7 cellular contexts compared by ENCODE assay signal in the genomic region with DNA sequence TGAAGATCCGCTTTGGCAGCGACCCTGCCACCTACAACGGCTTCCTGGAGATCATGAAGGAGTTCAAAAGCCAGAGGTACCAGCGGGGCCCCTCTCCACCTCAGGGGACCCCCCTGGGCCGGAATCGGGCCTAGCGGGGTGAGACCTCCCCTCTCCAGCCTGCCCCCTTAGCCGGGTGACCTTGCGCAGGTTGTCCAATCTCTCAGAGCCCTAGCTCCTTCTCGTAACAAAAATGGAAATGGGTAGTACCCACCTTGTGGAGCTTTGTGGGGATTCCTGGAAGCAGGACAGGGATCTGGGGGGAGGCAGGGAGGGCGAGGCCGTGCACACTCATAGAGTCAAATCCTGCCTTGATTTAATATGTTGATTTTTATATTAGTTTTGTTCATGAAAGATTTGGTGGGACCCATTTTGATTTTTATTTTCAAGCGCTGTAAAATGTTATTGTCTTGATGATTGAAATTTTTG. TPM values are rescaled to one million over a fixed set of nuclear protein-coding genes. Genes with fewer than 3 reads are reported as not detected.
A peak's percentile ranks its signal among the peaks of the same experiment; 100 is the strongest.
DNase-seq lines count a peak whose midpoint lies in the region; ATAC-seq and TF ChIP-seq lines count a peak whose summit lies in the region.

No MANE protein-coding gene starts in this region.

- H3K4me3 ChIP-seq in iPS-20b (ENCODE audit: low read length) (peak overlapping the region; percentile 91), subcutaneous abdominal adipose tissue (ENCODE audit: low read depth in 1 of 5, low read length in 5 of 5) (peak overlapping the region; percentile 67 to 81 (median 70))

- ATAC-seq in HG03196 (IDR thresholded peaks at IDR 0.05; ENCODE audit: unreplicated experiment) (no peak), HG03457 (IDR thresholded peaks at IDR 0.05; ENCODE audit: unreplicated experiment) (no peak)

- H3K36me3 Mint-ChIP-seq in HFFc6 (ENCODE audit: low read depth), result peaks cover 20% of the 10 kb centered on the region
- peaks cover 4% of the 10 kb centered on the region for H3K36me3 Mint-ChIP-seq in activated naive CD8-positive, alpha-beta T cell

- no peaks in the 10 kb centered on the region for H3K27me3 ChIP-seq in iPS-20b (ENCODE audit: insufficient read depth, low read length)
- no peaks in the 10 kb centered on the region for H3K27me3 ChIP-seq in subcutaneous abdominal adipose tissue (ENCODE audit: control insufficient read depth in 5 of 5, insufficient read depth in 4 of 5, low read length in 5 of 5)

- H3K27ac ChIP-seq in iPS-20b (ENCODE audit: low read length) (peak overlapping the region; percentile 37), subcutaneous abdominal adipose tissue (ENCODE audit: low read depth, low read length) (peak overlapping the region; percentile 67)

- no peaks in the 10 kb centered on the region for H3K9me3 Mint-ChIP-seq in HFFc6
- no peaks in the 10 kb centered on the region for H3K9me3 Mint-ChIP-seq in activated naive CD8-positive, alpha-beta T cell (ENCODE audit: low read depth)

- DNase-seq in HFFc6 (no peak), NCI-H2171 treated with DMSO at 0.1 percent for 48 hours (lab: John Stamatoyannopoulos, UW) (no peak)

- peaks cover 38% of the 10 kb centered on the region for H3K36me3 ChIP-seq in iPS-20b (ENCODE audit: insufficient read depth, low read depth, low read length)
- H3K36me3 ChIP-seq in subcutaneous abdominal adipose tissue (ENCODE audit: control insufficient read depth in 5 of 5, insufficient read depth in 5 of 5, low read length in 5 of 5), result peaks cover 0 to 37% (median 31%) of the 10 kb centered on the region in 5 donors

- H3K4me3 Mint-ChIP-seq in HFFc6, result peak overlapping the region; percentile 89
- H3K4me3 Mint-ChIP-seq in activated naive CD8-positive, alpha-beta T cell, result peak overlapping the region; percentile 85

- peak overlapping the region; percentile 67 for H3K27ac Mint-ChIP-seq in HFFc6
- peak overlapping the region; percentile 85 for H3K27ac Mint-ChIP-seq in activated naive CD8-positive, alpha-beta T cell

- peaks cover 46% of the 10 kb centered on the region for H3K4me1 Mint-ChIP-seq in HFFc6 (ENCODE audit: low read depth)
- peaks cover 36% of the 10 kb centered on the region for H3K4me1 Mint-ChIP-seq in activated naive CD8-positive, alpha-beta T cell (ENCODE audit: low read depth)

- H3K9ac ChIP-seq in iPS-20b (ENCODE audit: low read depth, low read length) (peak overlapping the region; percentile 89), subcutaneous abdominal adipose tissue (ENCODE audit: low read length in 5 of 5) (peak overlapping the region; percentile 11 to 92 (median 82))

- H3K27me3 Mint-ChIP-seq in HFFc6 (ENCODE audit: insufficient read depth), result peaks cover 7% of the 10 kb centered on the region
- H3K27me3 Mint-ChIP-seq in activated naive CD8-positive, alpha-beta T cell, result peaks cover 9% of the 10 kb centered on the region

- H3K9me3 ChIP-seq in iPS-20b (ENCODE audit: insufficient read depth, low read depth, low read length) (no peaks in the 10 kb centered on the region), subcutaneous abdominal adipose tissue (ENCODE audit: control insufficient read depth in 5 of 5, low read length in 5 of 5) (no peaks in the 10 kb centered on the region)

- H3K4me1 ChIP-seq in iPS-20b (ENCODE audit: insufficient read depth, low read length) (peaks cover 18% of the 10 kb centered on the region; the same call in 1 of the 2 replicates), subcutaneous abdominal adipose tissue (ENCODE audit: control insufficient read depth in 5 of 5, insufficient read depth in 5 of 5, low read length in 5 of 5) (peaks cover 6 to 31% (median 25%) of the 10 kb centered on the region in 5 donors)

- TF ChIP-seq CTCF in HFFc6 (IDR thresholded peaks at IDR 0.05), result no peak

RNA-seq across cellular contexts. Expression of gene SIN3B, which starts 0.7 kb away (rescaled TPM):
- total RNA-seq in HFFc6 (2021; fragmentation: NEBNext Ultra II Directional; extraction: Animal tissue kit (Norgen Biotek cat#: 25700)), result 10 to 100 TPM; 29.6 to 39.4 (median 35.2) TPM

RNA-seq across cellular contexts. Expression of gene F2RL3, which starts 58.9 kb away (rescaled TPM):
- total RNA-seq in HFFc6 (2021; fragmentation: NEBNext Ultra II Directional; extraction: Animal tissue kit (Norgen Biotek cat#: 25700)), result not detected
